24 cellular contexts compared by ENCODE assay signal in genomic region chr9:15147471-15147870, GRCh38.
"Had no signal": no experiment of that assay in that cellular context is flagged by ENCODE, and none has a peak within 500 bp of the region (broad histone marks: within the 10 kb centered on the region; RNA-seq: fewer than 3 reads in every experiment).

No MANE protein-coding gene starts in this region.

- DNase-seq: activated CD4-positive, alpha-beta T cell treated with anti-CD3 and anti-CD28 coated beads for 48 hours; activated CD4-positive, alpha-beta T cell treated with anti-CD3 and anti-CD28 coated beads, Interleukin-2, amount 50 U/mL, for 48 hours; activated CD8-positive, alpha-beta memory T cell treated with anti-CD3 and anti-CD28 coated beads for 24 hours; activated effector memory CD4-positive, alpha-beta T cell treated with Interleukin-2 at 50 U/mL for 16 hours; activated naive CD4-positive, alpha-beta T cell treated with Interleukin-2 at 50 U/mL for 16 hours; activated naive CD8-positive, alpha-beta T cell treated with anti-CD3 and anti-CD28 coated beads for 36 hours; amniotic stem cell; brain microvascular endothelial cell; dermis blood vessel endothelial cell; effector CD4-positive, alpha-beta T cell; heart left ventricle; hypothalamus; immature natural killer cell; kidney glomerular epithelial cell; lower lobe of right lung; mesendoderm; mucosa of descending colon; nucleus accumbens; stimulated activated CD4-positive, alpha-beta T cell treated with anti-CD3 and anti-CD28 coated beads, Interleukin-15, amount 100 ng/mL, for 24 hours; stimulated activated CD4-positive, alpha-beta T cell treated with anti-CD3 and anti-CD28 coated beads, Interleukin-2, amount 100 ng/mL, for 24 hours; stimulated activated naive CD4-positive, alpha-beta T cell; transverse colon had no signal

- H3K4me3 ChIP-seq: esophagus muscularis mucosa, heart left ventricle, lower lobe of right lung, mucosa of descending colon, right atrium auricular region, transverse colon had no signal
